In genomic region chr3:134375542-134376384, GRCh38 we compare ENCODE assay signal across 9 cellular contexts. TPM values are rescaled to one million over a fixed set of nuclear protein-coding genes. Genes with fewer than 3 reads are reported as not detected.
A peak's percentile ranks its signal among the peaks of the same experiment; 100 is the strongest.
DNase-seq lines count a peak whose midpoint lies in the region; ATAC-seq and TF ChIP-seq lines count a peak whose summit lies in the region.
"Had no signal": no experiment of that assay in that cellular context is flagged by ENCODE, and none has a peak within 500 bp of the region (broad histone marks: within the 10 kb centered on the region; RNA-seq: fewer than 3 reads in every experiment).

No MANE protein-coding gene starts in this region.

- intact Hi-C loops in activated B cell treated with CpG ODN at 0.5 μM for 24 hours (cut with micrococcal nuclease) = loop anchor here (5.0 kb wide), 1 partner anchor 163 kb away; no protein-coding TSS in a partner anchor

- peaks cover 47% of the 10 kb centered on the region for H3K4me1 ChIP-seq in GM23338 (ENCODE audit: insufficient read depth)
- peaks cover 27% of the 10 kb centered on the region for H3K4me1 ChIP-seq in iPS-15b (ENCODE audit: control insufficient read depth, insufficient read depth, low read length)
- H3K4me1 ChIP-seq in trophoblast cell (ENCODE audit: control insufficient read depth in 1 of 2, insufficient read depth in 2 of 2, low read length in 2 of 2) = peaks cover 33 to 38% of the 10 kb centered on the region in 2 experiments

- H4K91ac ChIP-seq in trophoblast cell (ENCODE audit: low read depth, low read length) = peak overlapping the region; percentile 97

- H3K9me3 ChIP-seq in iPS-15b (ENCODE audit: control insufficient read depth, insufficient read depth, low read length) = no peaks in the 10 kb centered on the region
- H3K9me3 ChIP-seq in trophoblast cell (ENCODE audit: insufficient read depth, low read depth, low read length) = no peaks in the 10 kb centered on the region

- in situ Hi-C loops in KBM-7 (cut with MboI; ENCODE audit: low pct_unique_long_range_greater_than_20kb, low sequenced_read_pairs) = no loop called here

- no CpG with 5 or more reads among the region's 8 CpGs for WGBS in trophoblast cell (ENCODE audit: extremely low coverage, insufficient coverage, insufficient read length)

- H3F3A ChIP-seq in GM23338 (replicated peaks; ENCODE audit: low read depth) = peaks cover 16% of the 10 kb centered on the region

- H3K79me2 ChIP-seq in GM23338 (replicated peaks; ENCODE audit: insufficient read depth) (peaks cover 27% of the 10 kb centered on the region), trophoblast cell (ENCODE audit: control insufficient read depth, insufficient read depth, low read length, poor library complexity) (peaks cover 38% of the 10 kb centered on the region)

- no peaks in the 10 kb centered on the region for H3K9me3 Mint-ChIP-seq in GM23338
- peaks cover 3% of the 10 kb centered on the region for H3K9me3 Mint-ChIP-seq in activated B cell treated with CpG ODN at 0.5 μM for 24 hours

- H2AK5ac ChIP-seq in trophoblast cell (ENCODE audit: low read length) = peak overlapping the region; percentile 72

- H3K4me3 Mint-ChIP-seq in GM23338 = peak overlapping the region; percentile 88
- no peak overlapping the region for H3K4me3 Mint-ChIP-seq in activated B cell treated with CpG ODN at 0.5 μM for 24 hours

- ATAC-seq in GM23338 (no peak), activated B cell treated with CpG ODN at 0.5 μM for 24 hours (ENCODE audit: low read depth) (no peak), GM18907 (IDR thresholded peaks at IDR 0.05; ENCODE audit: unreplicated experiment) (no peak), HG03432 (IDR thresholded peaks at IDR 0.05; ENCODE audit: unreplicated experiment) (no peak)

- H2BK5ac ChIP-seq in trophoblast cell (ENCODE audit: low read depth, low read length, poor library complexity) = peak overlapping the region; percentile 99

- peak overlapping the region; percentile 38 for H3K4ac ChIP-seq in trophoblast cell (ENCODE audit: low read depth, low read length)

- H3K9me2 ChIP-seq in GM23338 (ENCODE audit: insufficient read depth) = no peaks in the 10 kb centered on the region

- peak overlapping the region; percentile 90 for H3K14ac ChIP-seq in trophoblast cell (ENCODE audit: low read length)

- peaks cover 46% of the 10 kb centered on the region for H3K79me1 ChIP-seq in trophoblast cell (ENCODE audit: low read length)

- H3K27me3 ChIP-seq in GM23338 (ENCODE audit: insufficient read depth) (peaks cover 44% of the 10 kb centered on the region), iPS-15b (ENCODE audit: control insufficient read depth, insufficient read depth, low read length) (peaks cover 53% of the 10 kb centered on the region), trophoblast cell (ENCODE audit: insufficient read depth, low read length) (no peaks in the 10 kb centered on the region)

- no peak overlapping the region for H4K12ac ChIP-seq in trophoblast cell (ENCODE audit: low read depth, low read length)

- H3K9ac ChIP-seq in iPS-15b (ENCODE audit: low read depth, low read length) (no peak overlapping the region), trophoblast cell (ENCODE audit: low read length) (no peak overlapping the region)

- peak overlapping the region; percentile 99 for H3K4me3 ChIP-seq in GM23338
- peak overlapping the region; percentile 88 for H3K4me3 ChIP-seq in iPS-15b (ENCODE audit: low read depth, low read length)
- no peak overlapping the region for H3K4me3 ChIP-seq in trophoblast cell (ENCODE audit: low read depth, low read length)

- no peak overlapping the region for H3K27ac Mint-ChIP-seq in GM23338
- no peak overlapping the region for H3K27ac Mint-ChIP-seq in activated B cell treated with CpG ODN at 0.5 μM for 24 hours

- POLR2A ChIA-PET in activated B cell treated with CpG ODN at 0.5 μM for 24 hours (lab: Charles Lee) = no interaction called here

- peaks cover 50% of the 10 kb centered on the region for H3K4me1 Mint-ChIP-seq in GM23338
- H3K4me1 Mint-ChIP-seq in activated B cell treated with CpG ODN at 0.5 μM for 24 hours = peaks cover 17% of the 10 kb centered on the region

- DNase-seq in GM23338 (ENCODE audit: low spot score) (no peak), activated B cell treated with CpG ODN at 0.5 μM for 24 hours (peak; percentile 5), trophoblast cell (no peak), NCI-H2107 (lab: John Stamatoyannopoulos, UW) (no peak), KBM-7 (no peak)
- DNase-seq: stimulated activated naive CD4-positive, alpha-beta T cell treated with Interleukin-2 at 50 U/mL for 16 hours had no signal

- H2BK12ac ChIP-seq in trophoblast cell (ENCODE audit: low read length) = peak overlapping the region; percentile 88

- H2AFZ ChIP-seq in GM23338 = peak overlapping the region; percentile 34; the same call in 1 of the 2 replicates
- peak overlapping the region; percentile 23 for H2AFZ ChIP-seq in trophoblast cell (ENCODE audit: insufficient read depth, low read length, poor library complexity)

- H3K36me3 ChIP-seq in GM23338 (ENCODE audit: insufficient read depth) (peaks cover 6% of the 10 kb centered on the region), iPS-15b (ENCODE audit: control insufficient read depth, insufficient read depth, low read length) (peaks cover 9% of the 10 kb centered on the region), trophoblast cell (ENCODE audit: control insufficient read depth in 1 of 2, insufficient read depth in 2 of 2, low read length in 2 of 2) (peaks cover 14 to 16% of the 10 kb centered on the region in 2 experiments)

- H3K18ac ChIP-seq in trophoblast cell (ENCODE audit: low read length) = peak overlapping the region; percentile 90

- peak overlapping the region; percentile 63 for H4K8ac ChIP-seq in trophoblast cell (ENCODE audit: low read depth, low read length)

- H3K27me3 Mint-ChIP-seq in GM23338 (ENCODE audit: insufficient read depth, low read depth, poor library complexity) = peaks cover 58% of the 10 kb centered on the region
- peaks cover 51% of the 10 kb centered on the region for H3K27me3 Mint-ChIP-seq in activated B cell treated with CpG ODN at 0.5 μM for 24 hours

- H3K36me3 Mint-ChIP-seq in GM23338 (ENCODE audit: low read depth) (peaks cover 15% of the 10 kb centered on the region), activated B cell treated with CpG ODN at 0.5 μM for 24 hours (ENCODE audit: low read depth) (no peaks in the 10 kb centered on the region)

- peak overlapping the region; percentile 55 for H2BK120ac ChIP-seq in trophoblast cell (ENCODE audit: insufficient read depth, low read length, poor library complexity)

- CTCF ChIA-PET in activated B cell treated with CpG ODN at 0.5 μM for 24 hours (lab: Charles Lee) = no interaction called here

- H3K23ac ChIP-seq in trophoblast cell (ENCODE audit: low read length) = no peak overlapping the region

- H3K4me2 ChIP-seq in GM23338 (peak overlapping the region; percentile 92), trophoblast cell (ENCODE audit: low read length) (peak overlapping the region; percentile 66)

- peak overlapping the region; percentile 100; the same call in 1 of the 2 replicates for H3K27ac ChIP-seq in GM23338 (ENCODE audit: low read depth)
- H3K27ac ChIP-seq in trophoblast cell (ENCODE audit: low read depth, low read length) = peak overlapping the region; percentile 97

- peaks cover 8% of the 10 kb centered on the region for H4K20me1 ChIP-seq in GM23338 (replicated peaks; ENCODE audit: insufficient read depth)

- no peak for TF ChIP-seq CTCF in GM23338 (conservative IDR thresholded peaks at IDR 0.05; ENCODE audit: low read depth in 2 of 2)
- TF ChIP-seq CTCF in activated B cell treated with CpG ODN at 0.5 μM for 24 hours (IDR thresholded peaks at IDR 0.05) = no peak

TF ChIP-seq in GM23338, 12 proteins besides CTCF, POLR2A, EP300 and RAD21 (continues in another document):
- no peak for TF ChIP-seq EZH2 (IDR thresholded peaks at IDR 0.05; ENCODE audit: low read depth, unreplicated experiment)
- no peak for TF ChIP-seq ZNF114 (CRISPR knock-in tag; IDR thresholded peaks at IDR 0.05)
- TF ChIP-seq, protein P1, sequence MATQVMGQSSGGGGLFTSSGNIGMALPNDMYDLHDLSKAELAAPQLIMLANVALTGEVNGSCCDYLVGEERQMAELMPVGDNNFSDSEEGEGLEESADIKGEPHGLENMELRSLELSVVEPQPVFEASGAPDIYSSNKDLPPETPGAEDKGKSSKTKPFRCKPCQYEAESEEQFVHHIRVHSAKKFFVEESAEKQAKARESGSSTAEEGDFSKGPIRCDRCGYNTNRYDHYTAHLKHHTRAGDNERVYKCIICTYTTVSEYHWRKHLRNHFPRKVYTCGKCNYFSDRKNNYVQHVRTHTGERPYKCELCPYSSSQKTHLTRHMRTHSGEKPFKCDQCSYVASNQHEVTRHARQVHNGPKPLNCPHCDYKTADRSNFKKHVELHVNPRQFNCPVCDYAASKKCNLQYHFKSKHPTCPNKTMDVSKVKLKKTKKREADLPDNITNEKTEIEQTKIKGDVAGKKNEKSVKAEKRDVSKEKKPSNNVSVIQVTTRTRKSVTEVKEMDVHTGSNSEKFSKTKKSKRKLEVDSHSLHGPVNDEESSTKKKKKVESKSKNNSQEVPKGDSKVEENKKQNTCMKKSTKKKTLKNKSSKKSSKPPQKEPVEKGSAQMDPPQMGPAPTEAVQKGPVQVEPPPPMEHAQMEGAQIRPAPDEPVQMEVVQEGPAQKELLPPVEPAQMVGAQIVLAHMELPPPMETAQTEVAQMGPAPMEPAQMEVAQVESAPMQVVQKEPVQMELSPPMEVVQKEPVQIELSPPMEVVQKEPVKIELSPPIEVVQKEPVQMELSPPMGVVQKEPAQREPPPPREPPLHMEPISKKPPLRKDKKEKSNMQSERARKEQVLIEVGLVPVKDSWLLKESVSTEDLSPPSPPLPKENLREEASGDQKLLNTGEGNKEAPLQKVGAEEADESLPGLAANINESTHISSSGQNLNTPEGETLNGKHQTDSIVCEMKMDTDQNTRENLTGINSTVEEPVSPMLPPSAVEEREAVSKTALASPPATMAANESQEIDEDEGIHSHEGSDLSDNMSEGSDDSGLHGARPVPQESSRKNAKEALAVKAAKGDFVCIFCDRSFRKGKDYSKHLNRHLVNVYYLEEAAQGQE (IDR thresholded peaks at IDR 0.05; ENCODE audit: unreplicated experiment) = no peak
- TF ChIP-seq ZNF331 (CRISPR knock-in tag; IDR thresholded peaks at IDR 0.05; ENCODE audit: low read depth) = no peak
- no peak for TF ChIP-seq STAT1 (IDR thresholded peaks at IDR 0.05; ENCODE audit: unreplicated experiment)
- no peak for TF ChIP-seq ETS1 (IDR thresholded peaks at IDR 0.05)

RNA-seq across cellular contexts. Expression of gene AMOTL2, which starts 1.5 kb away (rescaled TPM):
- 96.2 and 102 TPM in 2 replicates for total RNA-seq in GM23338 (2014; rRNA removed; shearing (Covaris generic))
- polyA plus RNA-seq in GM23338 (2016; fragmentation: Nextera tagmentation; extraction: Ambion mirVana) = 17.4 and 17.9 TPM in 2 replicates
- not detected in 2 replicates for total RNA-seq in activated B cell treated with CpG ODN at 0.5 μM for 24 hours
- polyA plus RNA-seq in trophoblast cell (2013) = 83.2 and 85.9 TPM in 2 replicates

Comparison
In these comparisons a context has a peak if more than half of its experiments do, and no peak if none do; other contexts are left out.
1. RNA of gene AMOTL2, which starts 1.5 kb away (total RNA-seq): 96.2 to 102 TPM in GM23338; not detected in activated B cell treated with CpG ODN at 0.5 μM for 24 hours; every median in the first group is over 10 times any median in the second.